ENCODE assay signal across 1 cellular context in genomic region chr3:58471025-58471887, GRCh38.
A peak's percentile ranks its signal among the peaks of the same experiment; 100 is the strongest.
TF ChIP-seq lines count a peak whose summit lies in the region.

No MANE protein-coding gene starts in this region.

TF ChIP-seq in K562, 482 proteins besides CTCF, POLR2A, EP300 and RAD21 (continued from another document):
- TF ChIP-seq, protein P1, sequence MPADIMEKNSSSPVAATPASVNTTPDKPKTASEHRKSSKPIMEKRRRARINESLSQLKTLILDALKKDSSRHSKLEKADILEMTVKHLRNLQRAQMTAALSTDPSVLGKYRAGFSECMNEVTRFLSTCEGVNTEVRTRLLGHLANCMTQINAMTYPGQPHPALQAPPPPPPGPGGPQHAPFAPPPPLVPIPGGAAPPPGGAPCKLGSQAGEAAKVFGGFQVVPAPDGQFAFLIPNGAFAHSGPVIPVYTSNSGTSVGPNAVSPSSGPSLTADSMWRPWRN (IDR thresholded peaks at IDR 0.05; ENCODE audit: low read depth): peak; percentile 98
- peak; percentile 72; the same call in 1 of the 2 replicates for TF ChIP-seq JUN (IDR thresholded peaks at IDR 0.05; ENCODE audit: borderline replicate concordance, low read depth, low read length)
- TF ChIP-seq JUN (CRISPR knock-in tag; IDR thresholded peaks at IDR 0.05; ENCODE audit: borderline replicate concordance): no peak
- 0 out of 2 replicates have a peak, but pooled peaks have one; percentile 26 for TF ChIP-seq SMARCC2 (IDR thresholded peaks at IDR 0.05; ENCODE audit: low read depth)
- peak in 1 of 2 experiments; percentile 58; a peak in 2 of 4 replicates for TF ChIP-seq TRIM24 (IDR thresholded peaks at IDR 0.05)
- 0 out of 2 replicates have a peak, but pooled peaks have one; percentile 28 for TF ChIP-seq NBN (IDR thresholded peaks at IDR 0.05; ENCODE audit: low read depth)
- peak; percentile 63; the same call in 1 of the 2 replicates for TF ChIP-seq PHF21A (IDR thresholded peaks at IDR 0.05; ENCODE audit: borderline replicate concordance, low read depth)
- TF ChIP-seq, protein P2, sequence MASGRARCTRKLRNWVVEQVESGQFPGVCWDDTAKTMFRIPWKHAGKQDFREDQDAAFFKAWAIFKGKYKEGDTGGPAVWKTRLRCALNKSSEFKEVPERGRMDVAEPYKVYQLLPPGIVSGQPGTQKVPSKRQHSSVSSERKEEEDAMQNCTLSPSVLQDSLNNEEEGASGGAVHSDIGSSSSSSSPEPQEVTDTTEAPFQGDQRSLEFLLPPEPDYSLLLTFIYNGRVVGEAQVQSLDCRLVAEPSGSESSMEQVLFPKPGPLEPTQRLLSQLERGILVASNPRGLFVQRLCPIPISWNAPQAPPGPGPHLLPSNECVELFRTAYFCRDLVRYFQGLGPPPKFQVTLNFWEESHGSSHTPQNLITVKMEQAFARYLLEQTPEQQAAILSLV (tag; IDR thresholded peaks at IDR 0.05): 0 out of 2 replicates have a peak, but pooled peaks have one; percentile 22
- TF ChIP-seq, protein P3, sequence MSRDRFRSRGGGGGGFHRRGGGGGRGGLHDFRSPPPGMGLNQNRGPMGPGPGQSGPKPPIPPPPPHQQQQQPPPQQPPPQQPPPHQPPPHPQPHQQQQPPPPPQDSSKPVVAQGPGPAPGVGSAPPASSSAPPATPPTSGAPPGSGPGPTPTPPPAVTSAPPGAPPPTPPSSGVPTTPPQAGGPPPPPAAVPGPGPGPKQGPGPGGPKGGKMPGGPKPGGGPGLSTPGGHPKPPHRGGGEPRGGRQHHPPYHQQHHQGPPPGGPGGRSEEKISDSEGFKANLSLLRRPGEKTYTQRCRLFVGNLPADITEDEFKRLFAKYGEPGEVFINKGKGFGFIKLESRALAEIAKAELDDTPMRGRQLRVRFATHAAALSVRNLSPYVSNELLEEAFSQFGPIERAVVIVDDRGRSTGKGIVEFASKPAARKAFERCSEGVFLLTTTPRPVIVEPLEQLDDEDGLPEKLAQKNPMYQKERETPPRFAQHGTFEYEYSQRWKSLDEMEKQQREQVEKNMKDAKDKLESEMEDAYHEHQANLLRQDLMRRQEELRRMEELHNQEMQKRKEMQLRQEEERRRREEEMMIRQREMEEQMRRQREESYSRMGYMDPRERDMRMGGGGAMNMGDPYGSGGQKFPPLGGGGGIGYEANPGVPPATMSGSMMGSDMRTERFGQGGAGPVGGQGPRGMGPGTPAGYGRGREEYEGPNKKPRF (IDR thresholded peaks at IDR 0.05; ENCODE audit: low read depth, low read length): no peak
- no peak for TF ChIP-seq BRD4 (IDR thresholded peaks at IDR 0.05)
- no peak for TF ChIP-seq MCM5 (IDR thresholded peaks at IDR 0.05; ENCODE audit: low read depth)
- TF ChIP-seq MAFK (IDR thresholded peaks at IDR 0.05; ENCODE audit: low read length): 0 out of 2 replicates have a peak, but pooled peaks have one; percentile 5
- no peak for TF ChIP-seq ZNF212 (CRISPR knock-in tag; IDR thresholded peaks at IDR 0.05)
- TF ChIP-seq CCNT2 (IDR thresholded peaks at IDR 0.05; ENCODE audit: borderline replicate concordance, extremely low read depth, insufficient read length, low read depth, low read length): peak; percentile 48
- TF ChIP-seq CBFA2T3 (IDR thresholded peaks at IDR 0.05): peak; percentile 79
- peak; percentile 91 for TF ChIP-seq FOSL1 (tag; conservative IDR thresholded peaks at IDR 0.05)
- TF ChIP-seq FOXA1 (IDR thresholded peaks at IDR 0.05; ENCODE audit: borderline replicate concordance): peak; percentile 98
- no peak for TF ChIP-seq POLR2G (IDR thresholded peaks at IDR 0.05; ENCODE audit: low read depth, low read length)
- peak; percentile 77 for TF ChIP-seq DPF2 (IDR thresholded peaks at IDR 0.05)
- peak; percentile 90; the same call in 1 of the 2 replicates for TF ChIP-seq SMARCE1 (IDR thresholded peaks at IDR 0.05)
- TF ChIP-seq ZNF717 (CRISPR knock-in tag; IDR thresholded peaks at IDR 0.05): no peak
- peak; percentile 57 for TF ChIP-seq TCF3 (CRISPR knock-in tag; IDR thresholded peaks at IDR 0.05)
- TF ChIP-seq HDAC2 (IDR thresholded peaks at IDR 0.05): peak; percentile 98
- TF ChIP-seq NFE2 (IDR thresholded peaks at IDR 0.05; ENCODE audit: low read depth): peak; percentile 50; the same call in 1 of the 2 replicates
- TF ChIP-seq DACH1 (IDR thresholded peaks at IDR 0.05; ENCODE audit: partially characterized antibody): peak; percentile 17
- TF ChIP-seq TAL1 (IDR thresholded peaks at IDR 0.05): peak; percentile 53
- peak; percentile 64 for TF ChIP-seq ETV1 (tag; conservative IDR thresholded peaks at IDR 0.05; ENCODE audit: low read depth)
- TF ChIP-seq, protein P4, sequence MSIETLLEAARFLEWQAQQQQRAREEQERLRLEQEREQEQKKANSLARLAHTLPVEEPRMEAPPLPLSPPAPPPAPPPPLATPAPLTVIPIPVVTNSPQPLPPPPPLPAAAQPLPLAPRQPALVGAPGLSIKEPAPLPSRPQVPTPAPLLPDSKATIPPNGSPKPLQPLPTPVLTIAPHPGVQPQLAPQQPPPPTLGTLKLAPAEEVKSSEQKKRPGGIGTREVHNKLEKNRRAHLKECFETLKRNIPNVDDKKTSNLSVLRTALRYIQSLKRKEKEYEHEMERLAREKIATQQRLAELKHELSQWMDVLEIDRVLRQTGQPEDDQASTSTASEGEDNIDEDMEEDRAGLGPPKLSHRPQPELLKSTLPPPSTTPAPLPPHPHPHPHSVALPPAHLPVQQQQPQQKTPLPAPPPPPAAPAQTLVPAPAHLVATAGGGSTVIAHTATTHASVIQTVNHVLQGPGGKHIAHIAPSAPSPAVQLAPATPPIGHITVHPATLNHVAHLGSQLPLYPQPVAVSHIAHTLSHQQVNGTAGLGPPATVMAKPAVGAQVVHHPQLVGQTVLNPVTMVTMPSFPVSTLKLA (conservative IDR thresholded peaks at IDR 0.05): 0 out of 4 replicates have a peak, but pooled peaks of 1 of the 2 experiments have one; percentile 37
- peak; percentile 85 for TF ChIP-seq ATF3 (IDR thresholded peaks at IDR 0.05)
- no peak for TF ChIP-seq ATF3 (CRISPR knock-in tag; conservative IDR thresholded peaks at IDR 0.05)
- TF ChIP-seq TCF7 (IDR thresholded peaks at IDR 0.05; ENCODE audit: borderline replicate concordance): 0 out of 2 replicates have a peak, but pooled peaks have one; percentile 50
- TF ChIP-seq NR1H2 (CRISPR knock-in tag; IDR thresholded peaks at IDR 0.05): no peak
- TF ChIP-seq STAT5A (IDR thresholded peaks at IDR 0.05; ENCODE audit: borderline replicate concordance, low read length): peak; percentile 43; the same call in 1 of the 2 replicates
- peak; percentile 80 for TF ChIP-seq ARID1B (IDR thresholded peaks at IDR 0.05)
- TF ChIP-seq KDM1A (IDR thresholded peaks at IDR 0.05): peak; percentile 99
- TF ChIP-seq KLF16 (IDR thresholded peaks at IDR 0.05): peak; percentile 67; the same call in 1 of the 2 replicates
- TF ChIP-seq RFX5 (IDR thresholded peaks at IDR 0.05; ENCODE audit: low read depth, low read length): no peak
- TF ChIP-seq SOX6 (IDR thresholded peaks at IDR 0.05): peak; percentile 91
- TF ChIP-seq ID3 (CRISPR knock-in tag; IDR thresholded peaks at IDR 0.05): no peak
- peak; percentile 94 for TF ChIP-seq ID3 (tag; IDR thresholded peaks at IDR 0.05)
- 0 out of 2 replicates have a peak, but pooled peaks have one; percentile 8 for TF ChIP-seq ZNF24 (IDR thresholded peaks at IDR 0.05)
- peak; percentile 97 for TF ChIP-seq CEBPB (tag; IDR thresholded peaks at IDR 0.05)
- TF ChIP-seq FOXA3 (CRISPR knock-in tag; conservative IDR thresholded peaks at IDR 0.05 in 1 of 2, IDR thresholded peaks at IDR 0.05 in 1 of 2): peak; percentile 99
- TF ChIP-seq HDAC1 (IDR thresholded peaks at IDR 0.05): peak in 1 of 2 experiments; percentile 97; a peak in 2 of 4 replicates
- peak; percentile 40 for TF ChIP-seq PKNOX1 (IDR thresholded peaks at IDR 0.05)
- no peak for TF ChIP-seq PBX2 (CRISPR knock-in tag; IDR thresholded peaks at IDR 0.05; ENCODE audit: low read depth)
- peak; percentile 41; the same call in 1 of the 2 replicates for TF ChIP-seq PBX2 (tag; conservative IDR thresholded peaks at IDR 0.05; ENCODE audit: low read depth)
- TF ChIP-seq SMARCA4 (IDR thresholded peaks at IDR 0.05): peak; percentile 76; the same call in 1 of the 2 replicates
- TF ChIP-seq TBL1XR1 (IDR thresholded peaks at IDR 0.05; ENCODE audit: low read length in 2 of 2): peak in 1 of 2 experiments; percentile 57; a peak in 1 of 4 replicates
- no peak for TF ChIP-seq CLOCK (CRISPR knock-in tag; IDR thresholded peaks at IDR 0.05; ENCODE audit: borderline replicate concordance)
- peak; percentile 79 to 99; a peak in 3 of 4 replicates for TF ChIP-seq RCOR1 (IDR thresholded peaks at IDR 0.05; ENCODE audit: borderline replicate concordance in 1 of 2, low read depth in 2 of 2, low read length in 2 of 2)
- peak; percentile 37; the same call in 1 of the 2 replicates for TF ChIP-seq L3MBTL2 (IDR thresholded peaks at IDR 0.05)
- TF ChIP-seq TEAD4 (IDR thresholded peaks at IDR 0.05; ENCODE audit: low read length): peak; percentile 81
- no peak for TF ChIP-seq TEAD4 (CRISPR knock-in tag; IDR thresholded peaks at IDR 0.05; ENCODE audit: borderline replicate concordance)
- peak; percentile 11; the same call in 1 of the 2 replicates for TF ChIP-seq CREM (IDR thresholded peaks at IDR 0.05; ENCODE audit: low read depth)
- peak; percentile 25 for TF ChIP-seq FOS (IDR thresholded peaks at IDR 0.05; ENCODE audit: extremely low read depth, insufficient read length)
- peak; percentile 82 for TF ChIP-seq CEBPG (CRISPR knock-in tag; IDR thresholded peaks at IDR 0.05)
- TF ChIP-seq CEBPG (tag; conservative IDR thresholded peaks at IDR 0.05 in 1 of 2, IDR thresholded peaks at IDR 0.05 in 1 of 2): peak; percentile 95 to 97
- peak; percentile 34; the same call in 1 of the 2 replicates for TF ChIP-seq NCOA1 (IDR thresholded peaks at IDR 0.05; ENCODE audit: low read depth)
- peak; percentile 38; the same call in 1 of the 2 replicates for TF ChIP-seq NCOR1 (IDR thresholded peaks at IDR 0.05)
